1 cellular context compared by ENCODE assay signal in genomic region chr9:112786834-112787520, GRCh38.
TF ChIP-seq lines count a peak whose summit lies in the region.

No MANE protein-coding gene starts in this region.

TF ChIP-seq in GM12878, 131 proteins besides CTCF, POLR2A, EP300 and RAD21:
- TF ChIP-seq BACH1 (IDR thresholded peaks at IDR 0.05; ENCODE audit: borderline replicate concordance) = no peak
- TF ChIP-seq FOXK2 (IDR thresholded peaks at IDR 0.05) = no peak
- no peak for TF ChIP-seq JUNB (IDR thresholded peaks at IDR 0.05)
- TF ChIP-seq GABPA (IDR thresholded peaks at IDR 0.05; ENCODE audit: low read depth) = no peak
